1 cellular context compared by ENCODE assay signal in genomic region chr14:52060080-52060479, GRCh38.
TF ChIP-seq lines count a peak whose summit lies in the region.

No MANE protein-coding gene starts in this region.

TF ChIP-seq in IMR-90, 13 proteins besides CTCF, POLR2A, EP300 and RAD21:
- TF ChIP-seq FOS (IDR thresholded peaks at IDR 0.05; ENCODE audit: low read depth, low read length) (no peak), SMC3 (IDR thresholded peaks at IDR 0.05; ENCODE audit: low read depth, low read length) (no peak), USF2 (IDR thresholded peaks at IDR 0.05; ENCODE audit: low read depth, low read length) (no peak), BHLHE40 (IDR thresholded peaks at IDR 0.05; ENCODE audit: low read depth, low read length) (no peak), MAZ (IDR thresholded peaks at IDR 0.05; ENCODE audit: borderline replicate concordance, low read depth, low read length) (no peak), CEBPB (IDR thresholded peaks at IDR 0.05; ENCODE audit: low read depth, low read length) (no peak), MAFK (IDR thresholded peaks at IDR 0.05; ENCODE audit: low read depth, low read length) (no peak), RFX5 (IDR thresholded peaks at IDR 0.05; ENCODE audit: low read depth, low read length) (no peak), ELK1 (IDR thresholded peaks at IDR 0.05; ENCODE audit: borderline replicate concordance, low read depth, low read length) (no peak), NFE2L2 (IDR thresholded peaks at IDR 0.05; ENCODE audit: low read depth, low read length) (no peak), RCOR1 (IDR thresholded peaks at IDR 0.05; ENCODE audit: insufficient replicate concordance, low read length) (no peak), CHD1 (IDR thresholded peaks at IDR 0.05; ENCODE audit: low read depth, low read length) (no peak), MXI1 (IDR thresholded peaks at IDR 0.05; ENCODE audit: borderline replicate concordance, low read depth, low read length) (no peak)
